Comparison of ENCODE assay signal across 12 cellular contexts in the genomic region with DNA sequence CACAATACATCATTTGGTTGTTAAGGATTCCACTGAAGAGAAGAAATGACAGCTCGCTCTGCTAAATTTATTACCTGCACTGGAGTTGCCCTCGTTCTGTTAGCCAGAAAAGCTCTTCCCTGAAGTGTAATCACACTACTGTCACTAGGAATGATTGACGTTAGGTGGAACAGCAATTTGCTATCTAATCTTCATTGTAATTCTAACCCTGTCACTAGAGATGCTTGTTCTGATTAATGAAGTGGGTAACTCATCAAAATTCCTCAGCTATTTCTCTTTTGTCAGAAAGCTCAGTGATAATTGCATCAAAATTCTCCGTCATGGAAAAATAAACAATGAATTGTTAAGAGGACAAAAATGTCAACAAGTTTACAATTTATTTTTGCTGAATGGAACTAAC.
"Had no signal": no experiment of that assay in that cellular context is flagged by ENCODE, and none has a peak within 500 bp of the region (broad histone marks: within the 10 kb centered on the region; RNA-seq: fewer than 3 reads in every experiment).

No MANE protein-coding gene starts in this region.

- H3K36me3 ChIP-seq: ascending aorta, left lung had no signal

- H3K36me3 Mint-ChIP-seq: activated naive CD4-positive, alpha-beta T cell treated with anti-CD3 and anti-CD28 coated beads, Interleukin-2, amount 10 ng/mL, durations not matched to agents 7 days and 5 days; natural killer cell treated with Interleukin-12 subunit alpha and Interleukin-12 subunit beta and Interleukin-15 and Interleukin-18, amount 100 ng/mL, for 72 hours had no signal

- H3K4me1 Mint-ChIP-seq: activated naive CD4-positive, alpha-beta T cell treated with anti-CD3 and anti-CD28 coated beads, Interleukin-2, amount 10 ng/mL, durations not matched to agents 7 days and 5 days had no signal

- FAIRE-seq: keratinocyte had no signal

- ATAC-seq: left lung; natural killer cell treated with Interleukin-12 subunit alpha and Interleukin-12 subunit beta and Interleukin-15 and Interleukin-18, amount 100 ng/mL, for 72 hours; psoas muscle; sciatic nerve; stimulated activated naive CD8-positive, alpha-beta T cell treated with anti-CD3 and anti-CD28 coated beads, Interleukin-15, amount 100 ng/mL, for 72 hours had no signal

- H3K27me3 Mint-ChIP-seq: activated naive CD4-positive, alpha-beta T cell treated with anti-CD3 and anti-CD28 coated beads, Interleukin-2, amount 10 ng/mL, durations not matched to agents 7 days and 5 days; natural killer cell treated with Interleukin-12 subunit alpha and Interleukin-12 subunit beta and Interleukin-15 and Interleukin-18, amount 100 ng/mL, for 72 hours; stimulated activated naive CD8-positive, alpha-beta T cell treated with anti-CD3 and anti-CD28 coated beads, Interleukin-15, amount 100 ng/mL, for 72 hours had no signal

- H3K27me3 ChIP-seq: ascending aorta, left lung had no signal

- H3K4me1 ChIP-seq: ascending aorta, left lung, psoas muscle had no signal

- DNase-seq: activated CD4-positive, alpha-beta T cell treated with anti-CD3 and anti-CD28 coated beads for 1 hour; activated CD4-positive, alpha-beta T cell treated with anti-CD3 and anti-CD28 coated beads, Interleukin-2, amount 50 U/mL, for 48 hours; activated naive CD4-positive, alpha-beta T cell treated with anti-CD3 and anti-CD28 coated beads, Interleukin-2, amount 10 ng/mL, durations not matched to agents 7 days and 5 days; left lung; psoas muscle; stimulated activated naive CD8-positive, alpha-beta T cell treated with anti-CD3 and anti-CD28 coated beads, Interleukin-15, amount 100 ng/mL, for 72 hours had no signal

- H3K4me3 Mint-ChIP-seq: activated naive CD4-positive, alpha-beta T cell treated with anti-CD3 and anti-CD28 coated beads, Interleukin-2, amount 10 ng/mL, durations not matched to agents 7 days and 5 days; natural killer cell treated with Interleukin-12 subunit alpha and Interleukin-12 subunit beta and Interleukin-15 and Interleukin-18, amount 100 ng/mL, for 72 hours; stimulated activated naive CD8-positive, alpha-beta T cell treated with anti-CD3 and anti-CD28 coated beads, Interleukin-15, amount 100 ng/mL, for 72 hours had no signal

- H3K9me3 Mint-ChIP-seq: activated naive CD4-positive, alpha-beta T cell treated with anti-CD3 and anti-CD28 coated beads, Interleukin-2, amount 10 ng/mL, durations not matched to agents 7 days and 5 days; activated T-helper 2 cell treated with anti-CD3 and anti-CD28 coated beads, Interferon-gamma antibody, Interleukin-2, Interleukin-4, amounts not matched to agents 10 μg/mL and 5 μg/mL and 100 μg/mL, durations not matched to agents 14 hours and 24 hours and 36 hours; natural killer cell treated with Interleukin-12 subunit alpha and Interleukin-12 subunit beta and Interleukin-15 and Interleukin-18, amount 100 ng/mL, for 72 hours; stimulated activated naive CD8-positive, alpha-beta T cell treated with anti-CD3 and anti-CD28 coated beads, Interleukin-15, amount 100 ng/mL, for 72 hours had no signal

- H3K27ac ChIP-seq: ascending aorta, left lung, psoas muscle, VCaP had no signal

- H3K4me3 ChIP-seq: ascending aorta, left lung, psoas muscle had no signal

- H3K27ac Mint-ChIP-seq: activated naive CD4-positive, alpha-beta T cell treated with anti-CD3 and anti-CD28 coated beads, Interleukin-2, amount 10 ng/mL, durations not matched to agents 7 days and 5 days; activated T-helper 2 cell treated with anti-CD3 and anti-CD28 coated beads, Interferon-gamma antibody, Interleukin-2, Interleukin-4, amounts not matched to agents 10 μg/mL and 5 μg/mL and 100 μg/mL, durations not matched to agents 14 hours and 24 hours and 36 hours; natural killer cell treated with Interleukin-12 subunit alpha and Interleukin-12 subunit beta and Interleukin-15 and Interleukin-18, amount 100 ng/mL, for 72 hours; stimulated activated naive CD8-positive, alpha-beta T cell treated with anti-CD3 and anti-CD28 coated beads, Interleukin-15, amount 100 ng/mL, for 72 hours had no signal

- H3K9me3 ChIP-seq: ascending aorta, left lung, psoas muscle had no signal
